ENCODE assay signal across 1 cellular context in genomic region chr1:20834780-20835179, GRCh38.
TF ChIP-seq lines count a peak whose summit lies in the region.

No MANE protein-coding gene starts in this region.

TF ChIP-seq in GM12878, 131 proteins besides CTCF, POLR2A, EP300 and RAD21 (continued from another document):
- no peak for TF ChIP-seq CREM (IDR thresholded peaks at IDR 0.05; ENCODE audit: low read depth)
- TF ChIP-seq ATF3 (IDR thresholded peaks at IDR 0.05; ENCODE audit: borderline replicate concordance, extremely low read depth, low read depth, low read length), result no peak
- TF ChIP-seq SREBF1 (IDR thresholded peaks at IDR 0.05; ENCODE audit: low read length), result no peak
- TF ChIP-seq EED (IDR thresholded peaks at IDR 0.05; ENCODE audit: low read depth), result no peak
- no peak for TF ChIP-seq HSF1 (IDR thresholded peaks at IDR 0.05; ENCODE audit: low read depth, low read length)
- no peak for TF ChIP-seq MXI1 (IDR thresholded peaks at IDR 0.05; ENCODE audit: low read depth, low read length)
- TF ChIP-seq SUPT20H (IDR thresholded peaks at IDR 0.05; ENCODE audit: borderline replicate concordance, control insufficient read depth, low read depth, low read length), result no peak
- TF ChIP-seq PAX8 (IDR thresholded peaks at IDR 0.05), result no peak
